Comparison of ENCODE assay signal across 8 cellular contexts in genomic region chr7:142323706-142324105, GRCh38.
DNase-seq lines count a peak whose midpoint lies in the region; ATAC-seq and TF ChIP-seq lines count a peak whose summit lies in the region.

No MANE protein-coding gene starts in this region.

- peak overlapping the region; percentile 45 for H3K27ac Mint-ChIP-seq in T-helper 17 cell

- no peak for ATAC-seq in T-helper 17 cell
- ATAC-seq in GM18505 (IDR thresholded peaks at IDR 0.05; ENCODE audit: unreplicated experiment): no peak

- no peak overlapping the region for H3K4me3 ChIP-seq in HAP-1
- H3K4me3 ChIP-seq in uterus: no peak overlapping the region

- no peaks in the 10 kb centered on the region for H3K36me3 ChIP-seq in HAP-1 (replicated peaks)
- H3K36me3 ChIP-seq in uterus: no peaks in the 10 kb centered on the region

- peak; percentile 43 for DNase-seq in Caki2 (ENCODE audit: low read depth)
- peak; percentile 7 to 69 for DNase-seq in HAP-1 (ENCODE audit: low spot score in 2 of 2)
- DNase-seq in T-helper 17 cell: no peak
- DNase-seq in ecto neural progenitor cell (ENCODE audit: low spot score): peak; percentile 74
- DNase-seq in renal cortical epithelial cell (ENCODE audit: low read depth): peak; percentile 45
- no peak for DNase-seq in LoVo (ENCODE audit: low spot score)
- DNase-seq in uterus: no peak

- TF ChIP-seq POLR2A in uterus (IDR thresholded peaks at IDR 0.05): no peak
- no peak for TF ChIP-seq POLR2A in GM18505 (IDR thresholded peaks at IDR 0.05; ENCODE audit: borderline replicate concordance, extremely low read depth, insufficient read depth, insufficient read length)

- H3K4me1 Mint-ChIP-seq in T-helper 17 cell: peaks cover 18% of the 10 kb centered on the region

- no peaks in the 10 kb centered on the region for H3K9me3 ChIP-seq in HAP-1
- no peaks in the 10 kb centered on the region for H3K9me3 ChIP-seq in T-helper 17 cell (ENCODE audit: control insufficient read depth, low read length, poor library complexity, severe bottlenecking)
- no peaks in the 10 kb centered on the region for H3K9me3 ChIP-seq in uterus

- in situ Hi-C loops in Caki2 (cut with HindIII; ENCODE audit: low pct_unique_long_range_greater_than_20kb, low sequenced_read_pairs) (no loop called here), HAP-1 (cut with MboI; ENCODE audit: low sequenced_read_pairs) (no loop called here)

- intact Hi-C loops in uterus (cut with DNase I; ENCODE audit: low total_unique reads): no loop called here

- no peaks in the 10 kb centered on the region for H3K27me3 ChIP-seq in HAP-1 (ENCODE audit: low read depth)
- no peaks in the 10 kb centered on the region for H3K27me3 ChIP-seq in uterus

- H3K27ac ChIP-seq in uterus: no peak overlapping the region

- H3K4me1 ChIP-seq in HAP-1 (no peaks in the 10 kb centered on the region), uterus (no peaks in the 10 kb centered on the region)

- H3K4me3 Mint-ChIP-seq in T-helper 17 cell: no peak overlapping the region

- peaks cover 39% of the 10 kb centered on the region for H3K27me3 Mint-ChIP-seq in T-helper 17 cell

- H3K36me3 Mint-ChIP-seq in T-helper 17 cell (ENCODE audit: low read depth): peaks cover 3% of the 10 kb centered on the region

- TF ChIP-seq CTCF in uterus (IDR thresholded peaks at IDR 0.05): no peak

Comparison
In these comparisons a context has a peak if more than half of its experiments do, and no peak if none do; other contexts are left out.
1. DNase-seq: peak in Caki2 (single experiment), HAP-1 (2 of 2), ecto neural progenitor cell (single experiment) and renal cortical epithelial cell (single experiment); none in T-helper 17 cell (0 of 3), LoVo (single experiment) and uterus (0 of 2).